8 cellular contexts compared by ENCODE assay signal in genomic region chr22:37077802-37078448, GRCh38. TPM values are rescaled to one million over a fixed set of nuclear protein-coding genes. Genes with fewer than 3 reads are reported as not detected.
DNase-seq lines count a peak whose midpoint lies in the region; ATAC-seq and TF ChIP-seq lines count a peak whose summit lies in the region.

No MANE protein-coding gene starts in this region.

- H3K4me3 ChIP-seq in dorsolateral prefrontal cortex (no peak overlapping the region), mucosa of descending colon (no peak overlapping the region)

- no peaks in the 10 kb centered on the region for H3K36me3 ChIP-seq in mucosa of descending colon (ENCODE audit: low read depth)

- DNase-seq in GDM1 (lab: John Stamatoyannopoulos, UW) (peak; percentile 20), M059J (ENCODE audit: low read depth) (peak; percentile 36), dorsolateral prefrontal cortex (peak in 5 of 10 donors; percentile 12 to 69 (median 39)), mucosa of descending colon (peak; percentile 73 to 84 (median 81)), NCI-H2107 (lab: John Stamatoyannopoulos, UW) (no peak)
- peak; percentile 93 to 94 for DNase-seq in activated CD4-positive, alpha-beta T cell treated with anti-CD3 and anti-CD28 coated beads, Interleukin-2, amount 50 U/mL, for 48 hours
- DNase-seq in stimulated activated CD8-positive, alpha-beta memory T cell treated with anti-CD3 and anti-CD28 coated beads, Interleukin-7, amount 100 ng/mL, for 48 hours (ENCODE audit: extremely low read depth in 1 of 2, low read depth in 1 of 2): peak; percentile 66 to 74

- H3K27me3 ChIP-seq in dorsolateral prefrontal cortex: peaks cover 0 to 16% (median 0%) of the 10 kb centered on the region in 45 donors

- no peaks in the 10 kb centered on the region for H3K9me3 ChIP-seq in mucosa of descending colon

- ATAC-seq in mucosa of descending colon (peak; percentile 74), GM19395 (IDR thresholded peaks at IDR 0.05; ENCODE audit: unreplicated experiment) (no peak)

- peak; percentile 63 to 93 (median 85) for TF ChIP-seq CTCF in dorsolateral prefrontal cortex (IDR thresholded peaks at IDR 0.05 in 54 of 56, conservative IDR thresholded peaks at IDR 0.05 in 2 of 56; ENCODE audit: low read depth in 1 of 56, partially characterized antibody in 56 of 56)
- TF ChIP-seq CTCF in mucosa of descending colon (IDR thresholded peaks at IDR 0.05): peak; percentile 97

- no peaks in the 10 kb centered on the region for H3K4me1 ChIP-seq in mucosa of descending colon (ENCODE audit: low read depth)

- intact Hi-C loops in dorsolateral prefrontal cortex (cut with DNase I): loop anchor here (5.0 kb wide), 1 partner anchor 119 kb away; no protein-coding TSS in a partner anchor
- intact Hi-C loops in mucosa of descending colon (cut with DNase I, micrococcal nuclease): no loop called here

- no peak overlapping the region for H3K27ac ChIP-seq in dorsolateral prefrontal cortex

RNA-seq across cellular contexts. Expression of gene KCTD17, which starts 26.4 kb away (rescaled TPM):
- 6.8 and 13.1 TPM in 2 replicates for total RNA-seq in M059J (2014; rRNA removed; shearing (Covaris generic))
- total RNA-seq in dorsolateral prefrontal cortex (100 to 1,000 TPM in 55 of 120 experiments, 10 to 100 TPM in 65; 61.1 to 128 (median 98.0) TPM), mucosa of descending colon (10 to 100 TPM; 24.9 to 40.1 (median 31.3) TPM)

RNA-seq across cellular contexts. Expression of gene TMPRSS6, which starts 31.6 kb away (rescaled TPM):
- not detected in 2 replicates for total RNA-seq in M059J (2014; rRNA removed; shearing (Covaris generic))
- total RNA-seq in dorsolateral prefrontal cortex (not detected), mucosa of descending colon (under 1 TPM in 2 of 3 donors, not detected in 1; 0.29 to 0.46 TPM)

RNA-seq across cellular contexts. Expression of gene MPST, which starts 58.4 kb away (rescaled TPM):
- 40.0 and 53.0 TPM in 2 replicates for total RNA-seq in M059J (2014; rRNA removed; shearing (Covaris generic))
- total RNA-seq in dorsolateral prefrontal cortex: 10 to 100 TPM; 12.8 to 46.5 (median 22.4) TPM
- total RNA-seq in mucosa of descending colon: 100 to 1,000 TPM; 135 to 224 (median 186) TPM

RNA-seq across cellular contexts. Expression of gene TST, which starts 58.7 kb away (rescaled TPM):
- 17.1 and 24.0 TPM in 2 replicates for total RNA-seq in M059J (2014; rRNA removed; shearing (Covaris generic))
- total RNA-seq in dorsolateral prefrontal cortex: 10 to 100 TPM in 116 of 120 experiments, 1 to 10 TPM in 4; 8.8 to 40.3 (median 19.7) TPM
- 100 to 1,000 TPM; 170 to 494 (median 337) TPM for total RNA-seq in mucosa of descending colon

Comparison
In these comparisons a context has a peak if more than half of its experiments do, and no peak if none do; other contexts are left out.
1. intact Hi-C loops: an anchor here in dorsolateral prefrontal cortex (5.0 kb wide); none called in mucosa of descending colon.